ENCODE assay signal across 9 cellular contexts in genomic region chr9:86944974-86945867, GRCh38. TPM values are rescaled to one million over a fixed set of nuclear protein-coding genes. Genes with fewer than 3 reads are reported as not detected.
DNase-seq lines count a peak whose midpoint lies in the region; ATAC-seq, FAIRE-seq and TF ChIP-seq lines count a peak whose summit lies in the region.
"Had no signal": no experiment of that assay in that cellular context is flagged by ENCODE, and none has a peak within 500 bp of the region (broad histone marks: within the 10 kb centered on the region; RNA-seq: fewer than 3 reads in every experiment).

No MANE protein-coding gene starts in this region.

- FAIRE-seq in RCC 7860 (lab: Jason Lieb, UNC) = no peak
- FAIRE-seq: GM12878 had no signal

- peaks cover 12% of the 10 kb centered on the region for H3K27me3 Mint-ChIP-seq in endothelial cell (ENCODE audit: unreplicated experiment)
- peaks cover 22 to 53% (median 42%) of the 10 kb centered on the region in 5 donors for H3K27me3 Mint-ChIP-seq in naive thymus-derived CD8-positive, alpha-beta T cell

- peak overlapping the region; percentile 84 for H3K27ac Mint-ChIP-seq in endothelial cell (ENCODE audit: unreplicated experiment)
- H3K27ac Mint-ChIP-seq in naive thymus-derived CD8-positive, alpha-beta T cell = peak overlapping the region in 2 of 10 donors; percentile 29 to 56

- H3K27ac ChIP-seq in ACC112 (ENCODE audit: low read depth, low read length) (peak overlapping the region; percentile 89), KMS-11 (peak overlapping the region; percentile 50; the same call in 1 of the 2 replicates)

- H3K4me1 Mint-ChIP-seq in endothelial cell (ENCODE audit: unreplicated experiment) = peaks cover 32% of the 10 kb centered on the region
- peaks cover 9 to 17% (median 11%) of the 10 kb centered on the region in 4 donors for H3K4me1 Mint-ChIP-seq in naive thymus-derived CD8-positive, alpha-beta T cell

- H3K4me3 Mint-ChIP-seq in endothelial cell (ENCODE audit: unreplicated experiment) = peak overlapping the region; percentile 94
- H3K4me3 Mint-ChIP-seq in naive thymus-derived CD8-positive, alpha-beta T cell = peak overlapping the region; percentile 66 to 86 (median 74)

- H2AFZ ChIP-seq in ACC112 (ENCODE audit: low read length, unreplicated experiment) (no peak overlapping the region), KMS-11 (ENCODE audit: low read depth) (peak overlapping the region; percentile 89)

- TF ChIP-seq CTCF in KMS-11 (conservative IDR thresholded peaks at IDR 0.05; ENCODE audit: low read depth, low read length) (no peak), endothelial cell (IDR thresholded peaks at IDR 0.05; ENCODE audit: unreplicated experiment) (no peak)

- H3K4me2 ChIP-seq in KMS-11 = peak overlapping the region; percentile 88

- no peaks in the 10 kb centered on the region for H3K36me3 ChIP-seq in ACC112 (ENCODE audit: insufficient read depth, low read length)
- H3K36me3 ChIP-seq in KMS-11 (ENCODE audit: insufficient read depth) = no peaks in the 10 kb centered on the region

- DNase-seq in endothelial cell (ENCODE audit: low spot score) (peak; percentile 57), RCC 7860 (ENCODE audit: low spot score) (no peak), cerebellar cortex (ENCODE audit: low spot score) (no peak), GOT3 (lab: John Stamatoyannopoulos, UW) (no peak)
- DNase-seq in naive thymus-derived CD8-positive, alpha-beta T cell = peak in 1 of 10 donors; percentile 3

- no peak for ATAC-seq in naive thymus-derived CD8-positive, alpha-beta T cell
- ATAC-seq in GM19467 (IDR thresholded peaks at IDR 0.05; ENCODE audit: unreplicated experiment) = no peak

- H4K20me1 ChIP-seq in KMS-11 (ENCODE audit: insufficient read depth) = no peaks in the 10 kb centered on the region

- peaks cover 5% of the 10 kb centered on the region for H3K36me3 Mint-ChIP-seq in endothelial cell (ENCODE audit: low read depth, unreplicated experiment)
- H3K36me3 Mint-ChIP-seq in naive thymus-derived CD8-positive, alpha-beta T cell = no peaks in the 10 kb centered on the region

- H3K79me2 ChIP-seq in ACC112 (ENCODE audit: control insufficient read depth, insufficient read depth, low read length, unreplicated experiment) (peaks cover 27% of the 10 kb centered on the region), KMS-11 (ENCODE audit: insufficient read depth, low read depth) (no peaks in the 10 kb centered on the region)

- H3K27me3 ChIP-seq in ACC112 (ENCODE audit: insufficient read depth, low read length) (no peaks in the 10 kb centered on the region), KMS-11 (ENCODE audit: insufficient read depth, low read depth) (no peaks in the 10 kb centered on the region)

- H3K9ac ChIP-seq in KMS-11 = peak overlapping the region; percentile 49

- H3K4me3 ChIP-seq in ACC112 (ENCODE audit: low read depth, low read length) (peak overlapping the region; percentile 85), KMS-11 (IDR thresholded peaks at IDR 0.05; ENCODE audit: insufficient read depth, low read depth, low read length) (no peak overlapping the region)
- H3K4me3 ChIP-seq: GM12878 had no signal

- H3K4me1 ChIP-seq in ACC112 (ENCODE audit: control insufficient read depth, insufficient read depth, low read length, unreplicated experiment) (peaks cover 13% of the 10 kb centered on the region), KMS-11 (ENCODE audit: low read depth, poor library complexity, severe bottlenecking) (peaks cover 10% of the 10 kb centered on the region)

- no peaks in the 10 kb centered on the region for H3K9me3 Mint-ChIP-seq in endothelial cell (ENCODE audit: unreplicated experiment)
- H3K9me3 Mint-ChIP-seq in naive thymus-derived CD8-positive, alpha-beta T cell = no peaks in the 10 kb centered on the region

- POLR2A ChIA-PET in naive thymus-derived CD8-positive, alpha-beta T cell (lab: Charles Lee) = no interaction called here

RNA-seq across cellular contexts. Expression of gene GAS1, which starts 2.1 kb away (rescaled TPM):
- 11.2 TPM for total RNA-seq in endothelial cell (ENCODE audit: unreplicated experiment)
- under 1 TPM; 0.29 to 0.91 TPM for total RNA-seq in naive thymus-derived CD8-positive, alpha-beta T cell
- polyA plus RNA-seq in naive thymus-derived CD8-positive, alpha-beta T cell = under 1 TPM in 2 of 3 donors, not detected in 1; 0.08 to 0.22 TPM
- total RNA-seq: GM12878 had no signal
- polyA plus RNA-seq: GM12878 had no signal
